ENCODE assay signal across 8 cellular contexts in genomic region chr11:59616396-59616982, GRCh38. TPM values are rescaled to one million over a fixed set of nuclear protein-coding genes. Genes with fewer than 3 reads are reported as not detected.
DNase-seq lines count a peak whose midpoint lies in the region; ATAC-seq and TF ChIP-seq lines count a peak whose summit lies in the region.

No MANE protein-coding gene starts in this region.

- peaks cover 7% of the 10 kb centered on the region; the same call in 1 of the 2 replicates for H3K9me1 ChIP-seq in IMR-90 (ENCODE audit: insufficient read depth, low read length)

- H3K18ac ChIP-seq in IMR-90 (ENCODE audit: low read depth, low read length), result peak overlapping the region; percentile 18; the same call in 1 of the 2 replicates

- H3K9me3 ChIP-seq in IMR-90 (ENCODE audit: control insufficient read depth, insufficient read depth, low read length), result no peaks in the 10 kb centered on the region
- no peaks in the 10 kb centered on the region for H3K9me3 ChIP-seq in breast epithelium

- TSS peak; percentile 91 for BruUV-seq in IMR-90 (replicated peaks; lab: Mats Ljungman, UMichigan)

- peak overlapping the region; percentile 16; the same call in 1 of the 2 replicates for H2BK20ac ChIP-seq in IMR-90 (ENCODE audit: low read depth, low read length)

- H3K27me3 ChIP-seq in IMR-90 (ENCODE audit: control insufficient read depth, insufficient read depth, low read length) (no peaks in the 10 kb centered on the region), breast epithelium (no peaks in the 10 kb centered on the region)

- dilution Hi-C loops in IMR-90 (cut with HindIII; ENCODE audit: low sequenced_read_pairs, unreplicated experiment), result no loop called here

- H3K4me3 ChIP-seq in AG10803 (ENCODE audit: low read length) (peak overlapping the region; percentile 64), IMR-90 (ENCODE audit: insufficient read depth, low read depth, low read length) (peak overlapping the region; percentile 39), breast epithelium (peak overlapping the region; percentile 39 to 83 (median 62)), urinary bladder (ENCODE audit: low read depth, low read length) (peak overlapping the region; percentile 14)

- H3K9ac ChIP-seq in IMR-90 (ENCODE audit: low read depth, low read length), result peak overlapping the region; percentile 26

- POLR2A ChIA-PET in IMR-90 (lab: Charles Lee; ENCODE audit: unreplicated experiment), result interaction anchor here (0.5 kb wide), 1 partner anchor 46 kb away, joined by 6 read pairs; no protein-coding TSS in a partner anchor

- H4K8ac ChIP-seq in IMR-90 (ENCODE audit: low read depth in 2 of 2, low read length in 2 of 2), result peak overlapping the region; percentile 76 to 94

- peak overlapping the region; percentile 83 for H3K14ac ChIP-seq in IMR-90 (replicated peaks; ENCODE audit: low read depth, low read length)

- peak overlapping the region; percentile 71 for H3K23ac ChIP-seq in IMR-90 (ENCODE audit: low read depth, low read length)

- peaks cover 33% of the 10 kb centered on the region for H4K20me1 ChIP-seq in IMR-90 (ENCODE audit: insufficient read depth, low read length)

- H3K36me3 Mint-ChIP-seq in memory B cell, result peaks cover 3% of the 10 kb centered on the region

- peaks cover 8 to 34% of the 10 kb centered on the region in 2 experiments for H3K79me1 ChIP-seq in IMR-90 (ENCODE audit: low read depth in 1 of 2, low read length in 2 of 2)

- no peak for TF ChIP-seq RAD21 in IMR-90 (IDR thresholded peaks at IDR 0.05; ENCODE audit: low read length)

- peak overlapping the region; percentile 79 for H3K4me3 Mint-ChIP-seq in memory B cell

- 0% methylated on average over 4 of the region's 18 CpGs; no CpG with 5 or more reads in 1 of the 2 experiments for WGBS in IMR-90 (ENCODE audit: extremely low coverage in 2 of 2, insufficient read length in 1 of 2), 2 experiments
- WGBS in urinary bladder, result 10% methylated on average over 18 of the region's 18 CpGs

- no peaks in the 10 kb centered on the region for H3K27me3 Mint-ChIP-seq in memory B cell

- peak overlapping the region; percentile 83 for H3K4me2 ChIP-seq in IMR-90 (ENCODE audit: low read depth, low read length)

- peak overlapping the region; percentile 53 for H3K56ac ChIP-seq in IMR-90 (ENCODE audit: extremely low read depth, insufficient read depth, low read length)

- H2BK15ac ChIP-seq in IMR-90 (ENCODE audit: low read depth, low read length), result no peak overlapping the region; the same call in 2 of the 3 replicates

- no peak for ATAC-seq in IMR-90 (ENCODE audit: low read depth)
- ATAC-seq in memory B cell (ENCODE audit: low read depth), result no peak
- no peak for ATAC-seq in HG03097 (IDR thresholded peaks at IDR 0.05; ENCODE audit: low FRiP score, unreplicated experiment)
- ATAC-seq in HG03342 (IDR thresholded peaks at IDR 0.05; ENCODE audit: unreplicated experiment), result no peak

- H3K27ac ChIP-seq in IMR-90 (ENCODE audit: insufficient read depth, low read length), result peak overlapping the region; percentile 41
- peak overlapping the region; percentile 91 to 95 for H3K27ac ChIP-seq in breast epithelium
- H3K27ac ChIP-seq in urinary bladder (ENCODE audit: low read depth), result peak overlapping the region; percentile 95

- TF ChIP-seq CTCF in AG10803 (conservative IDR thresholded peaks at IDR 0.05; ENCODE audit: low read length) (no peak), IMR-90 (conservative IDR thresholded peaks at IDR 0.05; ENCODE audit: low read depth, low read length) (no peak), breast epithelium (IDR thresholded peaks at IDR 0.05) (no peak)

- H3K36me3 ChIP-seq in IMR-90 (ENCODE audit: control insufficient read depth, insufficient read depth, low read length) (peaks cover 3% of the 10 kb centered on the region; the same call in 1 of the 2 replicates), breast epithelium (no peaks in the 10 kb centered on the region), urinary bladder (ENCODE audit: insufficient read depth) (no peaks in the 10 kb centered on the region)

- TF ChIP-seq POLR2A in IMR-90 (IDR thresholded peaks at IDR 0.05; ENCODE audit: low read depth, low read length) (0 out of 2 replicates have a peak, but pooled peaks have one; percentile 48), breast epithelium (IDR thresholded peaks at IDR 0.05) (no peak)

- peak overlapping the region; percentile 86 for H4K5ac ChIP-seq in IMR-90 (ENCODE audit: low read depth, low read length)

- H2BK5ac ChIP-seq in IMR-90 (ENCODE audit: low read depth, low read length, poor library complexity, severe bottlenecking), result peak overlapping the region; percentile 29

- H3K4me1 ChIP-seq in IMR-90 (ENCODE audit: control insufficient read depth, insufficient read depth, low read length) (peaks cover 4% of the 10 kb centered on the region), breast epithelium (peaks cover 0 to 25% of the 10 kb centered on the region in 2 donors), urinary bladder (ENCODE audit: insufficient read depth) (no peaks in the 10 kb centered on the region)

- H2BK120ac ChIP-seq in IMR-90 (ENCODE audit: low read depth, low read length), result peak overlapping the region; percentile 21; the same call in 1 of the 2 replicates

- in situ Hi-C loops in IMR-90 (cut with MboI; ENCODE audit: low sequenced_read_pairs), result loop anchor here (25.0 kb wide), 1 partner anchor 1696 kb away; no protein-coding TSS in a partner anchor

- peaks cover 25% of the 10 kb centered on the region for H3K4me1 Mint-ChIP-seq in memory B cell

- peak overlapping the region; percentile 87 for H2AFZ ChIP-seq in IMR-90 (replicated peaks; ENCODE audit: low read length, poor library complexity)

- H4K91ac ChIP-seq in IMR-90 (ENCODE audit: insufficient read depth, low read depth, low read length), result peak overlapping the region; percentile 82

- H3K4ac ChIP-seq in IMR-90 (ENCODE audit: low read depth, low read length), result peak overlapping the region; percentile 69

- H2AK5ac ChIP-seq in IMR-90 (ENCODE audit: low read depth, low read length), result peak overlapping the region; percentile 56; the same call in 1 of the 2 replicates

- intact Hi-C loops in IMR-90 (cut with micrococcal nuclease), result loop anchor here (2.0 kb wide), 1 partner anchor 60 kb away; no protein-coding TSS in a partner anchor
- intact Hi-C loops in breast epithelium (cut with DNase I; ENCODE audit: low total_unique reads), result no loop called here

- DNase-seq in AG10803 (ENCODE audit: low read depth) (no peak), IMR-90 (no peak), breast epithelium (ENCODE audit: low spot score in 2 of 2) (no peak), memory B cell (ENCODE audit: low spot score in 2 of 2) (no peak), SIG-M5 treated with dmso at 0.1 percent for 504 hours (lab: John Stamatoyannopoulos, UW; ENCODE audit: unreplicated experiment) (no peak)

- CTCF ChIA-PET in IMR-90 (lab: Yijun Ruan, JAX), result interaction anchor here (0.6 to 1.1 kb wide), 2 partner anchors 26 to 39 kb away, joined by 3 to 7 read pairs; no protein-coding TSS in a partner anchor

- H2AK9ac ChIP-seq in IMR-90 (replicated peaks; ENCODE audit: low read depth, low read length, poor library complexity), result peak overlapping the region; percentile 26

- H3K27ac Mint-ChIP-seq in memory B cell, result peak overlapping the region; percentile 89

- H3K9me3 Mint-ChIP-seq in memory B cell, result no peaks in the 10 kb centered on the region

TF ChIP-seq in IMR-90, 13 proteins besides CTCF, POLR2A, EP300 and RAD21:
- TF ChIP-seq CEBPB (IDR thresholded peaks at IDR 0.05; ENCODE audit: low read depth, low read length) (no peak), MXI1 (IDR thresholded peaks at IDR 0.05; ENCODE audit: borderline replicate concordance, low read depth, low read length) (peak; percentile 47; the same call in 1 of the 2 replicates)
TF ChIP-seq in IMR-90: peak in this region for 1.

RNA-seq across cellular contexts. Expression of gene OSBP, which starts 0.9 kb away (rescaled TPM):
- total RNA-seq in IMR-90 (2012; rRNA removed), result 27.2 and 27.4 TPM in 2 replicates
- 15.4 and 22.1 TPM in 2 replicates for polyA plus RNA-seq in IMR-90 (2012; rRNA removed)
- polyA plus RNA-seq in IMR-90 (2012; cell fraction: cytosol; rRNA removed), result 5.8 and 8.5 TPM in 2 replicates
- polyA plus RNA-seq in IMR-90 (2012; cell fraction: nucleus; rRNA removed; ENCODE audit: low replicate concordance), result 5.2 and 32.2 TPM in 2 replicates
- 10 to 100 TPM; 42.4 to 48.2 (median 43.9) TPM for total RNA-seq in breast epithelium
- 45.2 TPM for total RNA-seq in urinary bladder
- 23.3 TPM for polyA plus RNA-seq in urinary bladder

RNA-seq across cellular contexts. Expression of gene PATL1, which starts 52.3 kb away (rescaled TPM):
- total RNA-seq in IMR-90 (2012; rRNA removed) (3.9 and 4.4 TPM in 2 replicates), breast epithelium (10 to 100 TPM; 13.4 to 15.8 (median 15.2) TPM), urinary bladder (10.9 TPM)
- polyA plus RNA-seq in IMR-90 (2012; rRNA removed) (29.7 and 30.9 TPM in 2 replicates), urinary bladder (19.5 TPM)
- 12.5 and 13.6 TPM in 2 replicates for polyA plus RNA-seq in IMR-90 (2012; cell fraction: cytosol; rRNA removed)
- polyA plus RNA-seq in IMR-90 (2012; cell fraction: nucleus; rRNA removed; ENCODE audit: low replicate concordance), result 7.4 and 21.6 TPM in 2 replicates

Comparison
In these comparisons a context has a peak if more than half of its experiments do, and no peak if none do; other contexts are left out.
1. H3K4me3 ChIP-seq: peak in every context shown above with its lines; median percentile 64 in AG10803; 62 in breast epithelium; 39 in IMR-90; 14 in urinary bladder.
2. H3K27ac ChIP-seq: peak in every context shown above with its lines; median percentile 95 in urinary bladder; 93 in breast epithelium; 41 in IMR-90.